In the genomic region with DNA sequence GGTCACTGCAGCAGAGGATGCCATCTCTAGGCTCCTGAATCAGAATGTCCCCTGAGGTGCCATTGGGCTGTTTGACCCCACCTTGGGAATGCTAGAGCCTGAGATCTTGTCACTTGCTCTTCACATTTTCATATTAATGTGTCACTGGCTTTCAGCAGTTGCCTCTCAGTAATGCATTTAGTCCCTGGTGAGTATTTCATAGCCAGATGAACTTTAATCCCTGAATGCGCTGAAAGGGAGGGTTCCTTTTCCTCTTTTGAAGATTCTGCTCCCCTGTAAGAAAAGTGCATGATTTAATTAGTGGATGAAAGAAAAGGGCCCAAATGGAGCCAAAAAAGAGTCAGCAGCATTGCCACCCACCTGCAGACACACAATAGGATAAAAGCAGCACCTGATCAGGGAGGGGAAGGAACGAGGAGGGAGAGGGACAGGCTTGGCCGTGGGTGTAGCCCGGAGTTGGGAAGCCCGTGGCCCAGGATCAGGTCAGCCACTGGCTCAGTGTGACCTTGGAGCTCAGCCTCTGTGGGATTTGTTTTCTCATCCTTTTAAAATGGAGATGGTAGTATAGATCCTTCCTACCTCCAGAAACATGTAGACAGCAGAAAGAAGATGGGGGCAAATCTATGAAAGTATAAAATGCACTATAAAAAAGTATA, we compare ENCODE assay signal across 17 cellular contexts. TPM values are rescaled to one million over a fixed set of nuclear protein-coding genes. Genes with fewer than 3 reads are reported as not detected.
"Had no signal": no experiment of that assay in that cellular context is flagged by ENCODE, and none has a peak within 500 bp of the region (broad histone marks: within the 10 kb centered on the region; RNA-seq: fewer than 3 reads in every experiment).

No MANE protein-coding gene starts in this region.

- H3K36me3 ChIP-seq: colonic mucosa, esophagus squamous epithelium, lower lobe of right lung, neutrophil, thyroid gland had no signal

- H3K4me3 Mint-ChIP-seq: activated CD4-positive, alpha-beta memory T cell treated with anti-CD3 and anti-CD28 coated beads for 36 hours; activated CD8-positive, alpha-beta memory T cell treated with anti-CD3 and anti-CD28 coated beads, Interleukin-2, amount 10 ng/mL, durations not matched to agents 7 days and 5 days; immature natural killer cell; naive thymus-derived CD4-positive, alpha-beta T cell; stimulated activated memory B cell treated with anti-CD40 and anti-IgM and Interleukin-4, amounts not matched to agents 10 μg/mL and 1 μg/mL and 100 μg/mL, for 72 hours; T-helper 2 cell treated with Interferon-gamma antibody and Interleukin-4, amounts not matched to agents 5 μg/mL and 100 μg/mL, for 36 hours had no signal

- H3K9me3 ChIP-seq: colonic mucosa, esophagus squamous epithelium, lower lobe of right lung, neutrophil, thyroid gland had no signal

- H3K27ac ChIP-seq: colonic mucosa, esophagus squamous epithelium, lower lobe of right lung, neutrophil, parathyroid adenoma, thyroid gland had no signal

- H3K9me3 Mint-ChIP-seq: activated CD4-positive, alpha-beta memory T cell treated with anti-CD3 and anti-CD28 coated beads for 36 hours; activated T-helper 2 cell treated with anti-CD3 and anti-CD28 coated beads, Interferon-gamma antibody, Interleukin-2, Interleukin-4, amounts not matched to agents 10 μg/mL and 5 μg/mL and 100 μg/mL, durations not matched to agents 14 hours and 24 hours and 36 hours; T-helper 2 cell treated with Interferon-gamma antibody and Interleukin-4, amounts not matched to agents 5 μg/mL and 100 μg/mL, for 36 hours had no signal

- H3K27ac Mint-ChIP-seq: activated CD4-positive, alpha-beta memory T cell treated with anti-CD3 and anti-CD28 coated beads for 36 hours; activated CD8-positive, alpha-beta memory T cell treated with anti-CD3 and anti-CD28 coated beads, Interleukin-2, amount 10 ng/mL, durations not matched to agents 7 days and 5 days; activated T-helper 2 cell treated with anti-CD3 and anti-CD28 coated beads, Interferon-gamma antibody, Interleukin-2, Interleukin-4, amounts not matched to agents 10 μg/mL and 5 μg/mL and 100 μg/mL, durations not matched to agents 14 hours and 24 hours and 36 hours; immature natural killer cell; naive thymus-derived CD4-positive, alpha-beta T cell; stimulated activated memory B cell treated with anti-CD40 and anti-IgM and Interleukin-4, amounts not matched to agents 10 μg/mL and 1 μg/mL and 100 μg/mL, for 72 hours; T-helper 2 cell treated with Interferon-gamma antibody and Interleukin-4, amounts not matched to agents 5 μg/mL and 100 μg/mL, for 36 hours had no signal

- DNase-seq: activated CD4-positive, alpha-beta memory T cell treated with anti-CD3 and anti-CD28 coated beads for 36 hours; activated CD8-positive, alpha-beta memory T cell treated with anti-CD3 and anti-CD28 coated beads, Interleukin-2, amount 10 ng/mL, durations not matched to agents 7 days and 5 days; activated naive CD4-positive, alpha-beta T cell treated with anti-CD3 and anti-CD28 coated beads, Interleukin-2, amount 50 U/mL, for 16 hours; activated T-cell treated with anti-CD3 and anti-CD28 coated beads, Interleukin-2, amount 50 U/mL, for 1 hour; caudate nucleus; colonic mucosa; esophagus squamous epithelium; immature natural killer cell; lower lobe of right lung; naive thymus-derived CD4-positive, alpha-beta T cell; stimulated activated CD4-positive, alpha-beta T cell treated with anti-CD3 and anti-CD28 coated beads, Interleukin-2, amount 100 ng/mL, for 48 hours; thyroid gland had no signal

- H3K4me1 ChIP-seq: colonic mucosa, lower lobe of right lung, parathyroid adenoma, thyroid gland had no signal

- H3K4me3 ChIP-seq: colonic mucosa, esophagus squamous epithelium, lower lobe of right lung, thyroid gland had no signal

- H3K36me3 Mint-ChIP-seq: activated CD4-positive, alpha-beta memory T cell treated with anti-CD3 and anti-CD28 coated beads for 36 hours; activated CD8-positive, alpha-beta memory T cell treated with anti-CD3 and anti-CD28 coated beads, Interleukin-2, amount 10 ng/mL, durations not matched to agents 7 days and 5 days; immature natural killer cell; stimulated activated memory B cell treated with anti-CD40 and anti-IgM and Interleukin-4, amounts not matched to agents 10 μg/mL and 1 μg/mL and 100 μg/mL, for 72 hours had no signal

- H3K9ac ChIP-seq: parathyroid adenoma had no signal

- H2AFZ ChIP-seq: parathyroid adenoma had no signal

- H3K27me3 ChIP-seq: colonic mucosa, esophagus squamous epithelium, thyroid gland had no signal

- H3K4me1 Mint-ChIP-seq: activated CD8-positive, alpha-beta memory T cell treated with anti-CD3 and anti-CD28 coated beads, Interleukin-2, amount 10 ng/mL, durations not matched to agents 7 days and 5 days; immature natural killer cell; naive thymus-derived CD4-positive, alpha-beta T cell; stimulated activated memory B cell treated with anti-CD40 and anti-IgM and Interleukin-4, amounts not matched to agents 10 μg/mL and 1 μg/mL and 100 μg/mL, for 72 hours had no signal

RNA-seq across cellular contexts. Expression of gene ROR1, which starts 31.1 kb away (rescaled TPM):
- total RNA-seq: activated CD8-positive, alpha-beta memory T cell treated with anti-CD3 and anti-CD28 coated beads, Interleukin-2, amount 10 ng/mL, durations not matched to agents 7 days and 5 days had no signal
- polyA plus RNA-seq: naive thymus-derived CD4-positive, alpha-beta T cell had no signal
